In the genomic region with DNA sequence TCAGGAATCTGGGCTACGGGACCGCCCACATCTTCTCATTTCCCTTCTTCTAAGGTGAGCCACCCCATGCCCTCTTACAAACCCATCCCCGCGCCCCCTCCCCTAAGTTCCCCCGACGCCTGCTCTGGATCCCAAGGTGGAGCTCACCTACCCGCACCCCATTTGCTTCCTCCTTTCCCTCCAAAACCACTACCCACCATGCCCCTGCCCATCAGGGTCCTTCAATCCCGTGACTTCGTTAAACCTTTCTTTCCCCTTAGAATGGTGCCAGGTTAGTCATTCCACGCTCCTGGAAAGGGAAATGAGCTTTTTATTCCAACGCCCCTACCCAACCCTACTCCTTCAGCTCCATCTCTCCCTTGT, we compare ENCODE assay signal across 8 cellular contexts. TPM values are rescaled to one million over a fixed set of nuclear protein-coding genes. Genes with fewer than 3 reads are reported as not detected.
DNase-seq lines count a peak whose midpoint lies in the region; ATAC-seq and TF ChIP-seq lines count a peak whose summit lies in the region.

No MANE protein-coding gene starts in this region.

- BruUV-seq in PC-9 (replicated peaks; lab: Mats Ljungman, UMichigan) = no TSS peak

- intact Hi-C loops in PC-9 (cut with micrococcal nuclease; ENCODE audit: unreplicated experiment) = loop anchor here (5.0 kb wide), 1 partner anchor 578 kb away; no protein-coding TSS in a partner anchor

- no peaks in the 10 kb centered on the region for H3K9me3 Mint-ChIP-seq in CD4-positive, CD25-positive, alpha-beta regulatory T cell
- no peaks in the 10 kb centered on the region for H3K9me3 Mint-ChIP-seq in endothelial cell (ENCODE audit: unreplicated experiment)

- H3K36me3 Mint-ChIP-seq in CD4-positive, CD25-positive, alpha-beta regulatory T cell = peaks cover 23% of the 10 kb centered on the region
- H3K36me3 Mint-ChIP-seq in endothelial cell (ENCODE audit: low read depth, unreplicated experiment) = peaks cover 22% of the 10 kb centered on the region

- POLR2A ChIA-PET in PC-9 (lab: Charles Lee; ENCODE audit: unreplicated experiment) = no interaction called here

- 0 out of 2 replicates have a peak overlapping the region, but pooled peaks have one; percentile 15 for H2AFZ ChIP-seq in PC-9
- peak overlapping the region; percentile 80 for H2AFZ ChIP-seq in osteoblast (ENCODE audit: low read length)

- H3K4me1 ChIP-seq in CD4-positive, CD25-positive, alpha-beta regulatory T cell (ENCODE audit: control insufficient read depth, insufficient read depth, low read length, poor library complexity, severe bottlenecking) = peaks cover 39% of the 10 kb centered on the region
- H3K4me1 ChIP-seq in PC-9 (replicated peaks; ENCODE audit: insufficient read depth) = peaks cover 17% of the 10 kb centered on the region
- H3K4me1 ChIP-seq in osteoblast (ENCODE audit: insufficient read depth, low read length) = peaks cover 19% of the 10 kb centered on the region

- ATAC-seq in CD4-positive, CD25-positive, alpha-beta regulatory T cell (ENCODE audit: low read depth in 2 of 2) = no peak
- ATAC-seq in GM18502 (IDR thresholded peaks at IDR 0.05; ENCODE audit: poor library complexity, unreplicated experiment) (no peak), GM18870 (IDR thresholded peaks at IDR 0.05; ENCODE audit: unreplicated experiment) (no peak)

- peak overlapping the region; percentile 35 for H3K27ac ChIP-seq in CD4-positive, CD25-positive, alpha-beta regulatory T cell (ENCODE audit: insufficient read depth, low read length, poor library complexity, severe bottlenecking)
- H3K27ac ChIP-seq in PC-9 (no peak overlapping the region), osteoblast (ENCODE audit: low read depth, low read length) (no peak overlapping the region)

- no peak for TF ChIP-seq CTCF in PC-9 (conservative IDR thresholded peaks at IDR 0.05)
- TF ChIP-seq CTCF in endothelial cell (IDR thresholded peaks at IDR 0.05; ENCODE audit: unreplicated experiment) = no peak
- TF ChIP-seq CTCF in osteoblast (IDR thresholded peaks at IDR 0.05; ENCODE audit: extremely low read depth, low read depth, low read length) = no peak

- no peaks in the 10 kb centered on the region for H3K9me2 ChIP-seq in PC-9 (ENCODE audit: insufficient read depth)

- H4K20me1 ChIP-seq in PC-9 (ENCODE audit: insufficient read depth) (no peaks in the 10 kb centered on the region), osteoblast (ENCODE audit: insufficient read depth, low read length) (peaks cover 10% of the 10 kb centered on the region)

- DNase-seq in CD4-positive, CD25-positive, alpha-beta regulatory T cell = no peak
- DNase-seq in PC-9 (no peak), endothelial cell (ENCODE audit: low spot score) (no peak), osteoblast (ENCODE audit: insufficient read length, low spot score, missing footprints) (no peak), NCI-H526 treated with DMSO at 0.1 percent for 48 hours (lab: John Stamatoyannopoulos, UW) (no peak), MV-4-11 (lab: John Stamatoyannopoulos, UW) (no peak)

- no peaks in the 10 kb centered on the region for H3K9me3 ChIP-seq in CD4-positive, CD25-positive, alpha-beta regulatory T cell (ENCODE audit: control insufficient read depth in 2 of 2, low read length in 2 of 2)
- H3K9me3 ChIP-seq in PC-9 (ENCODE audit: insufficient read depth, low read depth) = no peaks in the 10 kb centered on the region
- H3K9me3 ChIP-seq in osteoblast (ENCODE audit: low read depth, low read length) = no peaks in the 10 kb centered on the region

- no peaks in the 10 kb centered on the region for H3K27me3 ChIP-seq in CD4-positive, CD25-positive, alpha-beta regulatory T cell (ENCODE audit: control insufficient read depth, insufficient read depth, low read length)
- H3K27me3 ChIP-seq in PC-9 (ENCODE audit: insufficient read depth, low read depth) (no peaks in the 10 kb centered on the region), osteoblast (ENCODE audit: insufficient read depth, low read length) (no peaks in the 10 kb centered on the region)

- CTCF ChIA-PET in PC-9 (lab: Charles Lee) = interaction anchor here (0.5 to 0.6 kb wide), 3 partner anchors 135 to 213 kb away, joined by 3 read pairs; no protein-coding TSS in a partner anchor

- H3K4me3 Mint-ChIP-seq in CD4-positive, CD25-positive, alpha-beta regulatory T cell = peak overlapping the region; percentile 82 to 96 (median 89)
- H3K4me3 Mint-ChIP-seq in endothelial cell (ENCODE audit: unreplicated experiment) = peak overlapping the region; percentile 86

- H3F3A ChIP-seq in PC-9 (ENCODE audit: insufficient read depth, low read depth) = peaks cover 37% of the 10 kb centered on the region

- H3K27me3 Mint-ChIP-seq in CD4-positive, CD25-positive, alpha-beta regulatory T cell = no peaks in the 10 kb centered on the region
- H3K27me3 Mint-ChIP-seq in endothelial cell (ENCODE audit: unreplicated experiment) = peaks cover 13% of the 10 kb centered on the region

- peaks cover 23% of the 10 kb centered on the region for H3K36me3 ChIP-seq in CD4-positive, CD25-positive, alpha-beta regulatory T cell (ENCODE audit: control insufficient read depth, insufficient read depth, low read length)
- 0 out of 2 replicates have a peak, but pooled peaks cover 12% of the 10 kb centered on the region for H3K36me3 ChIP-seq in PC-9 (ENCODE audit: low read depth)
- H3K36me3 ChIP-seq in osteoblast (ENCODE audit: insufficient read depth, low read length) = peaks cover 21% of the 10 kb centered on the region

- H3K4me3 ChIP-seq in CD4-positive, CD25-positive, alpha-beta regulatory T cell (ENCODE audit: low read depth, low read length) = peak overlapping the region; percentile 21
- peak overlapping the region; percentile 73; the same call in 1 of the 2 replicates for H3K4me3 ChIP-seq in PC-9
- peak overlapping the region; percentile 77 for H3K4me3 ChIP-seq in osteoblast (ENCODE audit: insufficient read depth, low read length)

- H3K79me2 ChIP-seq in PC-9 (ENCODE audit: low read depth) = peaks cover 3% of the 10 kb centered on the region; the same call in 1 of the 2 replicates
- H3K79me2 ChIP-seq in osteoblast (ENCODE audit: insufficient read depth, low read length) = peaks cover 10% of the 10 kb centered on the region

- peak overlapping the region; percentile 82; the same call in 1 of the 2 replicates for H3K4me2 ChIP-seq in PC-9
- peak overlapping the region; percentile 87 for H3K4me2 ChIP-seq in osteoblast (ENCODE audit: insufficient read depth, low read length)

- H3K27ac Mint-ChIP-seq in CD4-positive, CD25-positive, alpha-beta regulatory T cell = peak overlapping the region; percentile 45 to 94 (median 57)
- H3K27ac Mint-ChIP-seq in endothelial cell (ENCODE audit: unreplicated experiment) = peak overlapping the region; percentile 21

- H3K4me1 Mint-ChIP-seq in CD4-positive, CD25-positive, alpha-beta regulatory T cell = peaks cover 27 to 67% (median 46%) of the 10 kb centered on the region in 4 donors
- H3K4me1 Mint-ChIP-seq in endothelial cell (ENCODE audit: unreplicated experiment) = peaks cover 21% of the 10 kb centered on the region

RNA-seq across cellular contexts. Expression of a gene that starts 0.3 kb away (rescaled TPM):
- total RNA-seq in CD4-positive, CD25-positive, alpha-beta regulatory T cell = 43.6 TPM
- 10 to 100 TPM; 16.5 to 23.8 (median 18.6) TPM for polyA plus RNA-seq in CD4-positive, CD25-positive, alpha-beta regulatory T cell
- total RNA-seq in PC-9 (2021) (35.1 and 39.6 TPM in 2 replicates), endothelial cell (ENCODE audit: unreplicated experiment) (24.0 TPM), osteoblast (43.6 and 51.4 TPM in 2 replicates)

RNA-seq across cellular contexts. Expression of a gene that starts 26.6 kb away (rescaled TPM):
- 3.0 TPM for total RNA-seq in CD4-positive, CD25-positive, alpha-beta regulatory T cell
- polyA plus RNA-seq in CD4-positive, CD25-positive, alpha-beta regulatory T cell = 1 to 10 TPM in 3 of 4 donors, under 1 TPM in 1; 0.83 to 2.1 (median 1.4) TPM
- not detected in 2 replicates for total RNA-seq in PC-9 (2021)
- total RNA-seq in endothelial cell (ENCODE audit: unreplicated experiment) = 0.10 TPM
- total RNA-seq in osteoblast = under 0.01 TPM in 2 replicates

Comparison
In these comparisons a context has a peak if more than half of its experiments do, and no peak if none do; other contexts are left out.
1. H3K4me3 ChIP-seq: peak in every context shown above with its lines; median percentile 77 in osteoblast; 73 in PC-9; 21 in CD4-positive, CD25-positive, alpha-beta regulatory T cell.